23 cellular contexts compared by ENCODE assay signal in the genomic region with DNA sequence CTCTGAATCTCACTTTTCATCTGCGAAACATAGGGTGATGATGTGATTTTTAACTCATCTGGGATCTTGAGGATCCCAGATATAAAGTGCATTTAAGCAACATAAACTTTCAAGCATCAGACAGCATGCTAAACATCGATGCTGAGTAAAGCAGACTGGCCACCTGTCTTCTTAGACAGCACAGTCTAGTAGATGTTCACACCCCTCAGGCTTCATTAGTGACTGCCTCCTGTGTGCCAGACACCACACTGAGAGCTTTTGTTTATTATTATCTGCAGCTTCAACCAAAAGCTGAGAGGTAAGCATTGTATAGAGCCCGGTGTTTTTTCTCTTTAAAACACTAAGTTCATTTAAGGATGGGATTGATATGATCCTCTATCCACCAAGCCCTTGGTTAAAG.
"Had no signal": no experiment of that assay in that cellular context is flagged by ENCODE, and none has a peak within 500 bp of the region (broad histone marks: within the 10 kb centered on the region; RNA-seq: fewer than 3 reads in every experiment).

No MANE protein-coding gene starts in this region.

- H3K27ac ChIP-seq: brain microvascular endothelial cell, coronary artery, gastroesophageal sphincter, heart right ventricle, left ventricle myocardium inferior, spleen, testis had no signal

- H3K27me3 ChIP-seq: brain microvascular endothelial cell, testis had no signal

- H3K4me1 ChIP-seq: gastroesophageal sphincter, heart right ventricle, left ventricle myocardium inferior, spleen, testis had no signal

- H3K36me3 ChIP-seq: brain microvascular endothelial cell, gastroesophageal sphincter, spleen had no signal

- H3K9me3 ChIP-seq: gastroesophageal sphincter, heart right ventricle, left ventricle myocardium inferior, spleen, testis had no signal

- H3K4me3 ChIP-seq: coronary artery, gastroesophageal sphincter, heart right ventricle, left ventricle myocardium inferior, spleen, testis had no signal

- DNase-seq: activated CD4-positive, CD25-positive, alpha-beta regulatory T cell treated with anti-CD3 and anti-CD28 coated beads, Interleukin-2, amount 50 U/mL, for 72 hours; activated CD8-positive, alpha-beta memory T cell treated with anti-CD3 and anti-CD28 coated beads for 24 hours; activated CD8-positive, alpha-beta memory T cell treated with anti-CD3 and anti-CD28 coated beads, Interleukin-2, amount 50 U/mL, for 48 hours; activated effector memory CD4-positive, alpha-beta T cell treated with Interleukin-2 at 50 U/mL for 16 hours; activated naive CD4-positive, alpha-beta T cell treated with anti-CD3 and anti-CD28 coated beads, Interleukin-2, amount 10 ng/mL, durations not matched to agents 7 days and 5 days; activated naive CD8-positive, alpha-beta T cell treated with anti-CD3 and anti-CD28 coated beads, Interleukin-2, amount 50 U/mL, for 24 hours; activated T-cell treated with anti-CD3 and anti-CD28 coated beads, Interleukin-2, amount 50 U/mL, for 48 hours; anterior cingulate cortex; brain microvascular endothelial cell; central memory CD4-positive, alpha-beta T cell; effector CD4-positive, alpha-beta T cell; heart right ventricle; left ventricle myocardium inferior; mammary epithelial cell; midbrain; occipital lobe; spleen; stimulated activated CD4-positive, alpha-beta T cell treated with anti-CD3 and anti-CD28 coated beads, Interleukin-4, amount 100 ng/mL, for 4 hours; testis had no signal

- ATAC-seq: activated naive CD8-positive, alpha-beta T cell treated with anti-CD3 and anti-CD28 coated beads, Interleukin-2, amount 50 U/mL, for 24 hours; esophagus mucosa; gastroesophageal sphincter; heart right ventricle; stimulated activated memory B cell treated with anti-CD40 and anti-IgM and Interleukin-4, amounts not matched to agents 10 μg/mL and 1 μg/mL and 100 μg/mL, for 72 hours had no signal
